ENCODE assay signal across 32 cellular contexts in the genomic region with DNA sequence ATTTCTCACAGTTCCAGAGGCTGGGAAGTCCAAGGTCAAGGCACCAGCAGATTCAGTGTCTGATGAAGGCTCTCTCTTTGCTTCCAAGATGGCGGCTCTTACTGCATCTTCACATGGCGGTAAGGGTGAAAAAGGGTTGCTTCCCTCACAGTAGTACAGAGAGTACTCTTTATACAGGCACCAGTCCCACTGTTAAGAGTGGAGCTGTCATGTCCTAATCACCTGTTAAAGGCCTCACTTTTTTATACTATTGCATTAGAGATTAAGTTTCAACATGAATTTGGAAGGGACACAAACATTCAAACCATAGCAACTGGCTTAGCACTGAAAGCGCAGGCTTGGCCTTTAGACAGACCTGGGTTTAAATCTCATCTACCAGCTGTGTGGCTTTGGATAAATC.
"Had no signal": no experiment of that assay in that cellular context is flagged by ENCODE, and none has a peak within 500 bp of the region (broad histone marks: within the 10 kb centered on the region; RNA-seq: fewer than 3 reads in every experiment).

No MANE protein-coding gene starts in this region.

- H3K36me3 ChIP-seq: adrenal gland, brain microvascular endothelial cell, breast epithelium had no signal

- DNase-seq: activated CD4-positive, alpha-beta memory T cell treated with anti-CD3 and anti-CD28 coated beads for 36 hours; activated CD4-positive, alpha-beta T cell treated with anti-CD3 and anti-CD28 coated beads for 4 hours; activated CD4-positive, alpha-beta T cell treated with anti-CD3 and anti-CD28 coated beads, Interleukin-2, amount 10 ng/mL, durations not matched to agents 24 days and 14 days; activated CD4-positive, alpha-beta T cell treated with anti-CD3 and anti-CD28 coated beads, Interleukin-2, amount 50 U/mL, for 1 hour; activated CD4-positive, alpha-beta T cell treated with anti-CD3 and anti-CD28 coated beads, Interleukin-2, amount 50 U/mL, for 4 hours; activated CD4-positive, CD25-positive, alpha-beta regulatory T cell; activated CD8-positive, alpha-beta memory T cell treated with anti-CD3 and anti-CD28 coated beads, Interleukin-2, amount 50 U/mL, for 4 hours; activated CD8-positive, alpha-beta T cell treated with anti-CD3 and anti-CD28 coated beads for 36 hours; activated effector memory CD4-positive, alpha-beta T cell treated with anti-CD3 and anti-CD28 coated beads, Interleukin-2, amount 50 U/mL, for 16 hours; activated gamma-delta T cell treated with Interleukin-2 at 50 U/mL for 16 hours; activated naive CD4-positive, alpha-beta T cell; activated naive CD4-positive, alpha-beta T cell treated with anti-CD3 and anti-CD28 coated beads for 36 hours; activated naive CD4-positive, alpha-beta T cell treated with anti-CD3 and anti-CD28 coated beads, Interleukin-2, amount 50 U/mL, for 16 hours; activated naive CD8-positive, alpha-beta T cell treated with anti-CD3 and anti-CD28 coated beads for 36 hours; activated T-cell treated with anti-CD3 and anti-CD28 coated beads for 4 hours; activated T-cell treated with anti-CD3 and anti-CD28 coated beads, Interleukin-2, amount 50 U/mL, for 1 hour; activated T-cell treated with anti-CD3 and anti-CD28 coated beads, Interleukin-2, amount 50 U/mL, for 4 hours; activated T-cell treated with anti-CD3 and anti-CD28 coated beads, Interleukin-2, amount 50 U/mL, for 72 hours; adrenal gland; amniotic stem cell; aorta; body of pancreas; brain microvascular endothelial cell; central memory CD4-positive, alpha-beta T cell; T-helper 2 cell; T-helper 9 cell had no signal

- ATAC-seq: activated CD4-positive, CD25-positive, alpha-beta regulatory T cell treated with anti-CD3 and anti-CD28 coated beads, Interleukin-2, amount 50 U/mL, for 24 hours; activated CD8-positive, alpha-beta T cell treated with anti-CD3 and anti-CD28 coated beads for 36 hours; activated naive CD4-positive, alpha-beta T cell treated with anti-CD3 and anti-CD28 coated beads, Interleukin-2, amount 50 U/mL, for 72 hours; activated T-cell treated with anti-CD3 and anti-CD28 coated beads, Interleukin-2, amount 50 U/mL, for 4 hours; activated T-cell treated with anti-CD3 and anti-CD28 coated beads, Interleukin-2, amount 50 U/mL, for 72 hours; activated T-helper 17 cell treated with anti-CD3 and anti-CD28 coated beads, Interleukin-2, amount 50 U/mL, for 72 hours; body of pancreas; WTC11 had no signal

- H3K27me3 ChIP-seq: adrenal gland, body of pancreas, brain microvascular endothelial cell had no signal

- H3K9me3 ChIP-seq: adrenal gland, body of pancreas, breast epithelium had no signal

- H3K27ac ChIP-seq: adrenal gland, body of pancreas, brain microvascular endothelial cell, breast epithelium, VCaP had no signal

- H3K4me3 ChIP-seq: adrenal gland, body of pancreas, breast epithelium had no signal
